ENCODE assay signal across 19 cellular contexts in the genomic region with DNA sequence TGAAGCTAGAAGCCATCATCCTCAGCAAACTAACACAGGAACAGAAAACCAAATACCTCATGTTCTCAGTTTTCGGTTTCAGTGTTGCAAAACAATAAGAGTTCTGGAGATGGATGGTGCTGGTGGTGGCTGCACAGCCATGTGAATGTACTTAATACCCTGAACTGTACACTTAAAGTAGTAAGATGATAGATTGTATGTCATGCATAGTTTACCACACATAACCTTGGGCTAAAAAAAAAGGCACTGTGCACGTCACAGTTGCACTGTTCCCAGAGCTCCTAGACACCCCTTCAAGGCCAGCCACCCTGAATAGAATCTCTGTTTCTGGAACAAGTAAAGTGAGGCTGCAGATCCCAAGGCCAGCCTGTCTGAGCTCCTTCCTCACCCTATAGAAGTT.
"Had no signal": no experiment of that assay in that cellular context is flagged by ENCODE, and none has a peak within 500 bp of the region (broad histone marks: within the 10 kb centered on the region; RNA-seq: fewer than 3 reads in every experiment).

No MANE protein-coding gene starts in this region.

- H3K27ac ChIP-seq: brain microvascular endothelial cell, cardiac muscle cell, SJSA1 had no signal

- ATAC-seq: activated T-cell treated with anti-CD3 and anti-CD28 coated beads, Interleukin-2, amount 50 U/mL, for 4 hours; PC-3 had no signal

- H3K4me3 ChIP-seq: cardiac muscle cell, SJSA1 had no signal

- H3K9me3 ChIP-seq: SJSA1 had no signal

- H3K27me3 ChIP-seq: brain microvascular endothelial cell, cardiac muscle cell, SJSA1 had no signal

- H3K36me3 ChIP-seq: brain microvascular endothelial cell, cardiac muscle cell, SJSA1 had no signal

- DNase-seq: activated B cell treated with CpG ODN at 0.5 μM for 24 hours; activated CD4-positive, alpha-beta T cell treated with anti-CD3 and anti-CD28 coated beads for 1 hour; activated CD4-positive, alpha-beta T cell treated with anti-CD3 and anti-CD28 coated beads, Interleukin-2, amount 10 ng/mL, durations not matched to agents 24 days and 14 days; activated CD4-positive, alpha-beta T cell treated with anti-CD3 and anti-CD28 coated beads, Interleukin-2, amount 50 U/mL, for 48 hours; activated CD8-positive, alpha-beta memory T cell treated with anti-CD3 and anti-CD28 coated beads for 24 hours; activated gamma-delta T cell; activated naive CD4-positive, alpha-beta T cell treated with anti-CD3 and anti-CD28 coated beads for 36 hours; activated T-cell treated with anti-CD3 and anti-CD28 coated beads, Interleukin-2, amount 50 U/mL, for 4 hours; brain microvascular endothelial cell; KG1; NCI-H1105 treated with DMSO at 0.1 percent for 48 hours; NCI-H1436 treated with DMSO at 0.1 percent for 48 hours; NCI-H187; NCI-H2081; NCI-H524; PC-3; SHP77 had no signal

- H3K4me1 ChIP-seq: SJSA1 had no signal
